In genomic region chr5:850511-851006, GRCh38 we compare ENCODE assay signal across 11 cellular contexts. TPM values are rescaled to one million over a fixed set of nuclear protein-coding genes. Genes with fewer than 3 reads are reported as not detected.
DNase-seq lines count a peak whose midpoint lies in the region; ATAC-seq and TF ChIP-seq lines count a peak whose summit lies in the region.
"Had no signal": no experiment of that assay in that cellular context is flagged by ENCODE, and none has a peak within 500 bp of the region (broad histone marks: within the 10 kb centered on the region; RNA-seq: fewer than 3 reads in every experiment).

A gene with protein sequence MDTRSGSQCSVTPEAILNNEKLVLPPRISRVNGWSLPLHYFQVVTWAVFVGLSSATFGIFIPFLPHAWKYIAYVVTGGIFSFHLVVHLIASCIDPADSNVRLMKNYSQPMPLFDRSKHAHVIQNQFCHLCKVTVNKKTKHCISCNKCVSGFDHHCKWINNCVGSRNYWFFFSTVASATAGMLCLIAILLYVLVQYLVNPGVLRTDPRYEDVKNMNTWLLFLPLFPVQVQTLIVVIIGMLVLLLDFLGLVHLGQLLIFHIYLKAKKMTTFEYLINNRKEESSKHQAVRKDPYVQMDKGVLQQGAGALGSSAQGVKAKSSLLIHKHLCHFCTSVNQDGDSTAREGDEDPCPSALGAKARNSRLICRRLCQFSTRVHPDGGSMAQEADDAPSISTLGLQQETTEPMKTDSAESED (minus strand): TSS chr5:850986. CDS start chr5:850602, 384 bp downstream.

- H3K14ac ChIP-seq in neuronal stem cell (ENCODE audit: low read length), result peak within 1 kb of the TSS; percentile 90

- H2BK15ac ChIP-seq in neuronal stem cell (ENCODE audit: low read length), result peak within 1 kb of the TSS; percentile 98

- H3K79me1 ChIP-seq in neuronal stem cell (ENCODE audit: low read depth, low read length), result peaks cover 2% of the 10 kb centered on the region

- ATAC-seq in esophagus mucosa (no peak), HG02610 (IDR thresholded peaks at IDR 0.05; ENCODE audit: unreplicated experiment) (no peak)

- BruUV-seq in Calu3 (replicated peaks; lab: Mats Ljungman, UMichigan), result no TSS peak

- H2BK120ac ChIP-seq in neuronal stem cell (ENCODE audit: low read depth, low read length), result no peak within 1 kb of the TSS

- H3K9me3 ChIP-seq in neuronal stem cell (replicated peaks in 1 of 2; ENCODE audit: control insufficient read depth in 2 of 2, insufficient read depth in 1 of 2, low read depth in 1 of 2, low read length in 2 of 2), result no peaks in the 10 kb centered on the region
- H3K9me3 ChIP-seq: esophagus squamous epithelium had no signal

- WGBS in neuronal stem cell (ENCODE audit: extremely low coverage in 2 of 2, insufficient read length in 2 of 2, insufficient replicate concordance in 1 of 2), 2 donors, result no CpG with 5 or more reads among the region's 27 CpGs

- H3K36me3 Mint-ChIP-seq in Calu3 (ENCODE audit: insufficient read depth, unreplicated experiment), result peaks cover 16% of the 10 kb centered on the region

- H3K36me3 ChIP-seq in neuronal stem cell (replicated peaks in 1 of 2; ENCODE audit: control insufficient read depth in 2 of 2, insufficient read depth in 2 of 2, low read length in 2 of 2), result no peaks in the 10 kb centered on the region
- H3K36me3 ChIP-seq: esophagus squamous epithelium had no signal

- intact Hi-C loops in Calu3 (cut with micrococcal nuclease; ENCODE audit: unreplicated experiment), result no loop called here

- TF ChIP-seq CTCF in Calu3 (IDR thresholded peaks at IDR 0.05; ENCODE audit: unreplicated experiment), result no peak

- H4K8ac ChIP-seq in neuronal stem cell (ENCODE audit: low read depth, low read length), result no peak within 1 kb of the TSS

- H3K27me3 ChIP-seq in neuronal stem cell (ENCODE audit: control insufficient read depth in 3 of 3, insufficient read depth in 3 of 3, low read depth in 1 of 3, low read length in 3 of 3), result no peaks in the 10 kb centered on the region

- H2AK5ac ChIP-seq in neuronal stem cell (ENCODE audit: low read depth, low read length), result peak within 1 kb of the TSS; percentile 87

- peak within 1 kb of the TSS; percentile 9 for H4K91ac ChIP-seq in neuronal stem cell (ENCODE audit: low read depth, low read length, poor library complexity)

- no peak for TF ChIP-seq EP300 in Ishikawa (IDR thresholded peaks at IDR 0.05; ENCODE audit: borderline replicate concordance)

- no peaks in the 10 kb centered on the region for H3K4me1 Mint-ChIP-seq in Calu3 (ENCODE audit: low read depth, unreplicated experiment)
- H3K4me1 Mint-ChIP-seq: nephron had no signal

- H3K4ac ChIP-seq in neuronal stem cell (ENCODE audit: low read length), result no peak within 1 kb of the TSS

- DNase-seq in Calu3, result no peak
- DNase-seq in neuronal stem cell (ENCODE audit: low spot score), result no peak
- no peak for DNase-seq in NCI-H1694 treated with DMSO at 0.1 percent for 48 hours (lab: John Stamatoyannopoulos, UW)
- DNase-seq in dermis blood vessel endothelial cell, result no peak
- DNase-seq in NCI-H1092 (lab: John Stamatoyannopoulos, UW), result no peak
- DNase-seq: activated naive CD4-positive, alpha-beta T cell treated with anti-CD3 and anti-CD28 coated beads for 36 hours; esophagus squamous epithelium had no signal

- H3K4me2 ChIP-seq in neuronal stem cell (ENCODE audit: insufficient read depth, low read length, poor library complexity, severe bottlenecking), result no peak within 1 kb of the TSS

- peak within 1 kb of the TSS; percentile 60 for H2BK5ac ChIP-seq in neuronal stem cell (ENCODE audit: low read length)

- H3K27me3 Mint-ChIP-seq in Calu3 (ENCODE audit: unreplicated experiment), result peaks cover 12% of the 10 kb centered on the region

- H3K9ac ChIP-seq in neuronal stem cell (ENCODE audit: low read depth, low read length, poor library complexity), result peak within 1 kb of the TSS; percentile 63

- H3K4me3 Mint-ChIP-seq in Calu3 (ENCODE audit: low read depth, unreplicated experiment), result no peak within 1 kb of the TSS
- H3K4me3 Mint-ChIP-seq: activated naive CD4-positive, alpha-beta T cell treated with anti-CD3 and anti-CD28 coated beads for 36 hours; nephron had no signal

- CTCF ChIA-PET in Calu3 (lab: Charles Lee), result no interaction called here

- peaks cover 20 to 23% of the 10 kb centered on the region in 2 donors for H3K4me1 ChIP-seq in neuronal stem cell (ENCODE audit: control insufficient read depth in 2 of 2, insufficient read depth in 1 of 2, low read depth in 1 of 2, low read length in 2 of 2)

- peak within 1 kb of the TSS; percentile 73 for H2BK12ac ChIP-seq in neuronal stem cell (ENCODE audit: low read length)

- peak within 1 kb of the TSS; percentile 91 for H3K23ac ChIP-seq in neuronal stem cell (ENCODE audit: low read depth, low read length, poor library complexity)

- H2AFZ ChIP-seq in neuronal stem cell (ENCODE audit: low read length), result no peak within 1 kb of the TSS

- H3K18ac ChIP-seq in neuronal stem cell (ENCODE audit: low read length), result peak within 1 kb of the TSS; percentile 78

- H3K9me3 Mint-ChIP-seq in Calu3 (ENCODE audit: low read depth, unreplicated experiment), result no peaks in the 10 kb centered on the region
- H3K9me3 Mint-ChIP-seq: nephron had no signal

- H3K4me3 ChIP-seq in neuronal stem cell (ENCODE audit: low read length in 2 of 2), result peak within 1 kb of the TSS in 1 of 2 donors; percentile 48

- no peak within 1 kb of the TSS for H3K27ac Mint-ChIP-seq in Calu3 (ENCODE audit: unreplicated experiment)
- H3K27ac Mint-ChIP-seq: activated naive CD4-positive, alpha-beta T cell treated with anti-CD3 and anti-CD28 coated beads for 36 hours; nephron had no signal

- no peak for TF ChIP-seq RAD21 in Ishikawa (IDR thresholded peaks at IDR 0.05; ENCODE audit: low read depth)

- H3K27ac ChIP-seq in neuronal stem cell (replicated peaks; ENCODE audit: low read length), result no peak within 1 kb of the TSS
- H3K27ac ChIP-seq: esophagus squamous epithelium had no signal

TF ChIP-seq in Ishikawa, 13 proteins besides CTCF, POLR2A, EP300 and RAD21:
- TF ChIP-seq TAF1 (IDR thresholded peaks at IDR 0.05; ENCODE audit: low read depth), result no peak; the same call in 1 of the 2 replicates
- peak; percentile 37; the same call in 1 of the 2 replicates for TF ChIP-seq TCF12 (IDR thresholded peaks at IDR 0.05; ENCODE audit: low read depth)
- peak; percentile 78 for TF ChIP-seq MAX (IDR thresholded peaks at IDR 0.05)
- TF ChIP-seq CREB1 (IDR thresholded peaks at IDR 0.05; ENCODE audit: low read depth), result peak; percentile 23; the same call in 1 of the 2 replicates
TF ChIP-seq in Ishikawa: peak in this region for 3.

RNA-seq across cellular contexts. Expression of the gene that starts here (rescaled TPM):
- 53.7 and 60.8 TPM in 2 replicates for total RNA-seq in Calu3 (2022)
- 11.2 TPM for total RNA-seq in esophagus mucosa
- polyA plus RNA-seq in neuronal stem cell (2013, experiment 1 of 2), result 6.4 TPM
- polyA plus RNA-seq in neuronal stem cell (2013, experiment 2 of 2), result 6.7 TPM
- total RNA-seq in dermis blood vessel endothelial cell, result 0.33 and 1.7 TPM in 2 replicates
